Comparison of ENCODE assay signal across 8 cellular contexts in genomic region chr4:80197132-80197573, GRCh38. TPM values are rescaled to one million over a fixed set of nuclear protein-coding genes. Genes with fewer than 3 reads are reported as not detected.
DNase-seq lines count a peak whose midpoint lies in the region; ATAC-seq and TF ChIP-seq lines count a peak whose summit lies in the region.

Gene PRDM8, plus strand, starts transcription at chr4:80197503. Its CDS starts 2,578 bp downstream, at chr4:80200081.

- H3K4me2 ChIP-seq in MM.1S (ENCODE audit: low read depth, low read length), result peak within 1 kb of the TSS; percentile 54; the same call in 1 of the 2 replicates

- ATAC-seq in CD4-positive, CD25-positive, alpha-beta regulatory T cell (ENCODE audit: low read depth in 2 of 2), result no peak
- no peak for ATAC-seq in GM21447 (IDR thresholded peaks at IDR 0.05; ENCODE audit: unreplicated experiment)

- no peaks in the 10 kb centered on the region for H4K20me1 ChIP-seq in MM.1S (ENCODE audit: insufficient read depth, low read length)

- H3K27me3 Mint-ChIP-seq in CD4-positive, CD25-positive, alpha-beta regulatory T cell, result no peaks in the 10 kb centered on the region
- H3K27me3 Mint-ChIP-seq in activated T-cell treated with anti-CD3 and anti-CD28 coated beads, Interleukin-2, amount 50 U/mL, for 24 hours, result peaks cover 57% of the 10 kb centered on the region
- H3K27me3 Mint-ChIP-seq in glutamatergic neuron (ENCODE audit: unreplicated experiment), result peaks cover 12% of the 10 kb centered on the region

- DNase-seq in CD4-positive, CD25-positive, alpha-beta regulatory T cell, result peak in 1 of 3 donors; percentile 18
- DNase-seq in MM.1S (no peak), glutamatergic neuron (no peak), sigmoid colon (peak; percentile 72), foreskin melanocyte (no peak), KG1 (lab: John Stamatoyannopoulos, UW) (no peak)
- DNase-seq in activated T-cell treated with anti-CD3 and anti-CD28 coated beads, Interleukin-2, amount 50 U/mL, for 24 hours, result peak; percentile 62

- no peak for TF ChIP-seq POLR2A in sigmoid colon (IDR thresholded peaks at IDR 0.05)

- no peak for TF ChIP-seq EP300 in sigmoid colon (IDR thresholded peaks at IDR 0.05)

- TF ChIP-seq CTCF in MM.1S (IDR thresholded peaks at IDR 0.05; ENCODE audit: low read length) (no peak), glutamatergic neuron (IDR thresholded peaks at IDR 0.05; ENCODE audit: partially characterized antibody, unreplicated experiment) (no peak), sigmoid colon (IDR thresholded peaks at IDR 0.05) (no peak)

- H3K27ac Mint-ChIP-seq in CD4-positive, CD25-positive, alpha-beta regulatory T cell, result peak within 1 kb of the TSS in 2 of 3 donors; percentile 65 to 69
- no peak within 1 kb of the TSS for H3K27ac Mint-ChIP-seq in activated T-cell treated with anti-CD3 and anti-CD28 coated beads, Interleukin-2, amount 50 U/mL, for 24 hours
- peak within 1 kb of the TSS; percentile 60 for H3K27ac Mint-ChIP-seq in glutamatergic neuron (ENCODE audit: unreplicated experiment)

- intact Hi-C loops in sigmoid colon (cut with DNase I), result no loop called here

- H3K9me3 ChIP-seq in CD4-positive, CD25-positive, alpha-beta regulatory T cell (ENCODE audit: control insufficient read depth in 2 of 2, low read length in 2 of 2), result no peaks in the 10 kb centered on the region
- H3K9me3 ChIP-seq in MM.1S (replicated peaks; ENCODE audit: insufficient read depth, low read length) (no peaks in the 10 kb centered on the region), sigmoid colon (no peaks in the 10 kb centered on the region)

- 8 to 23% methylated on average over 28 of the region's 28 CpGs for WGBS in sigmoid colon, 2 donors

- no peak within 1 kb of the TSS for H3K9ac ChIP-seq in MM.1S (ENCODE audit: low read length)

- peak within 1 kb of the TSS; percentile 29; the same call in 1 of the 2 replicates for H2AFZ ChIP-seq in MM.1S (ENCODE audit: low read length)

- H3K4me1 Mint-ChIP-seq in CD4-positive, CD25-positive, alpha-beta regulatory T cell, result peaks cover 21 to 64% (median 40%) of the 10 kb centered on the region in 4 donors
- peaks cover 40% of the 10 kb centered on the region for H3K4me1 Mint-ChIP-seq in activated T-cell treated with anti-CD3 and anti-CD28 coated beads, Interleukin-2, amount 50 U/mL, for 24 hours (ENCODE audit: low read depth)
- H3K4me1 Mint-ChIP-seq in glutamatergic neuron (ENCODE audit: low read depth, unreplicated experiment), result peaks cover 33% of the 10 kb centered on the region

- H3K4me1 ChIP-seq in CD4-positive, CD25-positive, alpha-beta regulatory T cell (ENCODE audit: control insufficient read depth, insufficient read depth, low read length, poor library complexity, severe bottlenecking), result peaks cover 14% of the 10 kb centered on the region
- H3K4me1 ChIP-seq in MM.1S (ENCODE audit: low read length) (no peaks in the 10 kb centered on the region), sigmoid colon (peaks cover 0 to 13% (median 4%) of the 10 kb centered on the region in 4 donors)

- H3K36me3 Mint-ChIP-seq in CD4-positive, CD25-positive, alpha-beta regulatory T cell, result peaks cover 38% of the 10 kb centered on the region
- no peaks in the 10 kb centered on the region for H3K36me3 Mint-ChIP-seq in activated T-cell treated with anti-CD3 and anti-CD28 coated beads, Interleukin-2, amount 50 U/mL, for 24 hours (ENCODE audit: low read depth)
- no peaks in the 10 kb centered on the region for H3K36me3 Mint-ChIP-seq in glutamatergic neuron (ENCODE audit: unreplicated experiment)

- peak within 1 kb of the TSS; percentile 75 to 96 (median 82) for H3K4me3 Mint-ChIP-seq in CD4-positive, CD25-positive, alpha-beta regulatory T cell
- H3K4me3 Mint-ChIP-seq in activated T-cell treated with anti-CD3 and anti-CD28 coated beads, Interleukin-2, amount 50 U/mL, for 24 hours, result peak within 1 kb of the TSS; percentile 68
- peak within 1 kb of the TSS; percentile 95 for H3K4me3 Mint-ChIP-seq in glutamatergic neuron (ENCODE audit: unreplicated experiment)

- H3F3A ChIP-seq in MM.1S (ENCODE audit: insufficient read depth, low read length), result no peaks in the 10 kb centered on the region

- H3K9me3 Mint-ChIP-seq in CD4-positive, CD25-positive, alpha-beta regulatory T cell, result peaks cover 0 to 3% (median 0%) of the 10 kb centered on the region in 7 donors
- H3K9me3 Mint-ChIP-seq in activated T-cell treated with anti-CD3 and anti-CD28 coated beads, Interleukin-2, amount 50 U/mL, for 24 hours, result no peaks in the 10 kb centered on the region
- peaks cover 14% of the 10 kb centered on the region for H3K9me3 Mint-ChIP-seq in glutamatergic neuron (ENCODE audit: unreplicated experiment)

- H3K79me2 ChIP-seq in MM.1S (ENCODE audit: low read length), result no peaks in the 10 kb centered on the region

- no peaks in the 10 kb centered on the region for H3K27me3 ChIP-seq in CD4-positive, CD25-positive, alpha-beta regulatory T cell (ENCODE audit: control insufficient read depth, insufficient read depth, low read length)
- no peaks in the 10 kb centered on the region for H3K27me3 ChIP-seq in MM.1S (replicated peaks; ENCODE audit: insufficient read depth, low read length)
- no peaks in the 10 kb centered on the region for H3K27me3 ChIP-seq in sigmoid colon

- H3K27ac ChIP-seq in CD4-positive, CD25-positive, alpha-beta regulatory T cell (ENCODE audit: insufficient read depth, low read length, poor library complexity, severe bottlenecking), result no peak within 1 kb of the TSS
- no peak within 1 kb of the TSS for H3K27ac ChIP-seq in MM.1S (ENCODE audit: low read length)
- H3K27ac ChIP-seq in sigmoid colon, result peak within 1 kb of the TSS; percentile 16 to 83 (median 42)

- peak within 1 kb of the TSS; percentile 40 for H3K4me3 ChIP-seq in CD4-positive, CD25-positive, alpha-beta regulatory T cell (ENCODE audit: low read depth, low read length)
- H3K4me3 ChIP-seq in MM.1S (ENCODE audit: low read length) (peak within 1 kb of the TSS; percentile 37), sigmoid colon (peak within 1 kb of the TSS; percentile 13 to 61 (median 36))

- H3K36me3 ChIP-seq in CD4-positive, CD25-positive, alpha-beta regulatory T cell (ENCODE audit: control insufficient read depth, insufficient read depth, low read length), result peaks cover 29% of the 10 kb centered on the region
- H3K36me3 ChIP-seq in MM.1S (replicated peaks; ENCODE audit: insufficient read depth, low read length) (no peaks in the 10 kb centered on the region), sigmoid colon (peaks cover 0 to 12% (median 0%) of the 10 kb centered on the region in 4 donors)

- no peaks in the 10 kb centered on the region for H3K9me2 ChIP-seq in MM.1S (replicated peaks; ENCODE audit: insufficient read depth, low read length)

RNA-seq across cellular contexts. Expression of gene PRDM8, which starts in this region (rescaled TPM):
- total RNA-seq in CD4-positive, CD25-positive, alpha-beta regulatory T cell, result 31.7 TPM
- polyA plus RNA-seq in CD4-positive, CD25-positive, alpha-beta regulatory T cell, result 1 to 10 TPM; 2.0 to 4.7 (median 3.6) TPM
- total RNA-seq in glutamatergic neuron (ENCODE audit: unreplicated experiment) (16.6 TPM), sigmoid colon (10 to 100 TPM; 14.3 to 17.4 (median 15.6) TPM)
- 1 to 10 TPM in 2 of 3 donors, not detected in 1; 1.2 to 2.8 TPM for polyA plus RNA-seq in sigmoid colon

Comparison
In these comparisons a context has a peak if more than half of its experiments do, and no peak if none do; other contexts are left out.
1. DNase-seq: peak in activated T-cell treated with anti-CD3 and anti-CD28 coated beads, Interleukin-2, amount 50 U/mL, for 24 hours (single experiment) and sigmoid colon (single experiment); none in MM.1S (single experiment), glutamatergic neuron (single experiment), foreskin melanocyte (single experiment) and KG1 (single experiment).
2. H3K27ac ChIP-seq: peak in sigmoid colon (4 of 4); none in CD4-positive, CD25-positive, alpha-beta regulatory T cell (single experiment) and MM.1S (single experiment).
3. Peak in every context shown above with its lines, with median percentiles within 50 percentile points of each other: H3K4me3 ChIP-seq and H3K4me3 Mint-ChIP-seq.